Comparison of ENCODE assay signal across 20 cellular contexts in the genomic region with DNA sequence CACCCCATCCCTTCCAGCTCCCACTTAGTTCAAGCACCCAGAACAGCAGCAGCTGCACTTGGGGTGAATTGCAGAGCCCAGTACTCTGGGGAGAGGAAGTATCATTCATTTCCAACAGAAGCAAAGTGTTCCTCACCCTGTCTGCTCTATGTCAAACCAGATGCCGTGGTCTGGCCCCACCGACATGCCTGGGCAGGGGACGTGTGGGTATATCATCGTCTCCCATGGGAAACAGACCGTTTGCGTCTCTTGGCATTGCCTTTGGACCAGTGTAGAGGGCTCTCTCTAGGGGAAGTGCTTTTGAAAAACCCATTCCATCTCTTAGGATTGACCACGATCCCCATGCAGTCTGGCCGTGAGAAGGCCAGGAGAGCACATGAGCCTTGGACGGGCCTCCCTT. TPM values are rescaled to one million over a fixed set of nuclear protein-coding genes. Genes with fewer than 3 reads are reported as not detected.
"Had no signal": no experiment of that assay in that cellular context is flagged by ENCODE, and none has a peak within 500 bp of the region (broad histone marks: within the 10 kb centered on the region; RNA-seq: fewer than 3 reads in every experiment).

No MANE protein-coding gene starts in this region.

- H3K4me1 Mint-ChIP-seq: immature natural killer cell; neural progenitor cell; stimulated activated naive CD8-positive, alpha-beta T cell treated with anti-CD3 and anti-CD28 coated beads, Interleukin-15, amount 100 ng/mL, for 72 hours had no signal

- H3K4me2 ChIP-seq: neural progenitor cell had no signal

- H3K4me3 ChIP-seq: colonic mucosa, neural progenitor cell, right atrium auricular region, sigmoid colon, skin epidermis, testis, transverse colon had no signal

- H2AFZ ChIP-seq: neural progenitor cell had no signal

- H3K27ac Mint-ChIP-seq: immature natural killer cell; mesothelial cell of epicardium; natural killer cell treated with Interleukin-12 subunit alpha and Interleukin-12 subunit beta and Interleukin-15 and Interleukin-18, amount 100 ng/mL, for 72 hours; neural progenitor cell; stimulated activated naive B cell treated with anti-CD40 and anti-IgM and Interleukin-4, amounts not matched to agents 10 μg/mL and 1 μg/mL and 100 μg/mL, for 72 hours; stimulated activated naive CD8-positive, alpha-beta T cell treated with anti-CD3 and anti-CD28 coated beads, Interleukin-15, amount 100 ng/mL, for 72 hours had no signal

- H3K36me3 ChIP-seq: colonic mucosa, neural progenitor cell, right atrium auricular region, sigmoid colon, transverse colon had no signal

- H3K4me3 Mint-ChIP-seq: immature natural killer cell; mesothelial cell of epicardium; natural killer cell treated with Interleukin-12 subunit alpha and Interleukin-12 subunit beta and Interleukin-15 and Interleukin-18, amount 100 ng/mL, for 72 hours; neural progenitor cell; stimulated activated naive B cell treated with anti-CD40 and anti-IgM and Interleukin-4, amounts not matched to agents 10 μg/mL and 1 μg/mL and 100 μg/mL, for 72 hours; stimulated activated naive CD8-positive, alpha-beta T cell treated with anti-CD3 and anti-CD28 coated beads, Interleukin-15, amount 100 ng/mL, for 72 hours had no signal

- H3K9ac ChIP-seq: neural progenitor cell had no signal

- H3K27me3 ChIP-seq: colonic mucosa, foreskin keratinocyte, neural progenitor cell, right atrium auricular region, testis had no signal

- FAIRE-seq: urothelium cell line had no signal

- H3K9me3 ChIP-seq: colonic mucosa, right atrium auricular region, sigmoid colon, testis, transverse colon had no signal

- H3K4me1 ChIP-seq: neural progenitor cell, right atrium auricular region, sigmoid colon, testis had no signal

- H3K36me3 Mint-ChIP-seq: immature natural killer cell; mesothelial cell of epicardium; natural killer cell treated with Interleukin-12 subunit alpha and Interleukin-12 subunit beta and Interleukin-15 and Interleukin-18, amount 100 ng/mL, for 72 hours; neural progenitor cell; stimulated activated naive B cell treated with anti-CD40 and anti-IgM and Interleukin-4, amounts not matched to agents 10 μg/mL and 1 μg/mL and 100 μg/mL, for 72 hours had no signal

- DNase-seq: colonic mucosa; dermis blood vessel endothelial cell; immature natural killer cell; left colon; left ventricle myocardium superior; sigmoid colon; stimulated activated CD4-positive, alpha-beta T cell treated with anti-CD3 and anti-CD28 coated beads, Interleukin-2, amount 100 ng/mL, for 24 hours; stimulated activated CD4-positive, alpha-beta T cell treated with anti-CD3 and anti-CD28 coated beads, Interleukin-4, amount 100 ng/mL, for 4 hours; stimulated activated naive B cell treated with anti-CD40 and anti-IgM and Interleukin-4, amounts not matched to agents 10 μg/mL and 1 μg/mL and 100 μg/mL, for 72 hours; stimulated activated naive CD8-positive, alpha-beta T cell treated with anti-CD3 and anti-CD28 coated beads, Interleukin-15, amount 100 ng/mL, for 72 hours; testis; transverse colon had no signal

- H3K9me3 Mint-ChIP-seq: mesothelial cell of epicardium; natural killer cell treated with Interleukin-12 subunit alpha and Interleukin-12 subunit beta and Interleukin-15 and Interleukin-18, amount 100 ng/mL, for 72 hours; neural progenitor cell; stimulated activated naive B cell treated with anti-CD40 and anti-IgM and Interleukin-4, amounts not matched to agents 10 μg/mL and 1 μg/mL and 100 μg/mL, for 72 hours; stimulated activated naive CD8-positive, alpha-beta T cell treated with anti-CD3 and anti-CD28 coated beads, Interleukin-15, amount 100 ng/mL, for 72 hours had no signal

- H3K27ac ChIP-seq: colonic mucosa, neural progenitor cell, right atrium auricular region, sigmoid colon, testis, transverse colon had no signal

- ATAC-seq: left colon; left ventricle myocardium superior; stimulated activated naive B cell treated with anti-CD40 and anti-IgM and Interleukin-4, amounts not matched to agents 10 μg/mL and 1 μg/mL and 100 μg/mL, for 72 hours; stimulated activated naive CD8-positive, alpha-beta T cell treated with anti-CD3 and anti-CD28 coated beads, Interleukin-15, amount 100 ng/mL, for 72 hours had no signal

RNA-seq across cellular contexts. Expression of a gene that starts 1.1 kb away (rescaled TPM):
- total RNA-seq: cerebellum; natural killer cell treated with Interleukin-12 subunit alpha and Interleukin-12 subunit beta and Interleukin-15 and Interleukin-18, amount 100 ng/mL, for 72 hours had no signal
- polyA plus RNA-seq: immature natural killer cell had no signal
